Comparison of ENCODE assay signal across 12 cellular contexts in genomic region chr4:110164251-110164650, GRCh38. TPM values are rescaled to one million over a fixed set of nuclear protein-coding genes. Genes with fewer than 3 reads are reported as not detected.
DNase-seq lines count a peak whose midpoint lies in the region; ATAC-seq and TF ChIP-seq lines count a peak whose summit lies in the region.
"Had no signal": no experiment of that assay in that cellular context is flagged by ENCODE, and none has a peak within 500 bp of the region (broad histone marks: within the 10 kb centered on the region; RNA-seq: fewer than 3 reads in every experiment).

No MANE protein-coding gene starts in this region.

- H3K4me1 Mint-ChIP-seq in activated CD4-positive, alpha-beta T cell treated with anti-CD3 and anti-CD28 coated beads, Interleukin-2, amount 10 ng/mL, durations not matched to agents 24 days and 14 days: peaks cover 28% of the 10 kb centered on the region

- peak overlapping the region; percentile 60 for H3K27ac ChIP-seq in RWPE1
- H3K27ac ChIP-seq: tibial nerve had no signal

- DNase-seq in activated CD4-positive, alpha-beta T cell treated with anti-CD3 and anti-CD28 coated beads, Interleukin-2, amount 10 ng/mL, durations not matched to agents 24 days and 14 days: no peak
- no peak for DNase-seq in activated CD4-positive, alpha-beta T cell treated with anti-CD3 and anti-CD28 coated beads, Interleukin-2, amount 50 U/mL, for 48 hours
- DNase-seq in RWPE1 (ENCODE audit: low spot score) (no peak), epithelial cell of esophagus (ENCODE audit: low read depth) (peak; percentile 57), renal cortical epithelial cell (ENCODE audit: low read depth) (peak; percentile 50), NCI-H128 (lab: John Stamatoyannopoulos, UW; ENCODE audit: unreplicated experiment) (no peak)
- DNase-seq in activated effector memory CD4-positive, alpha-beta T cell treated with Interleukin-2 at 50 U/mL for 16 hours: no peak
- DNase-seq: NCI-H2171 treated with DMSO at 0.1 percent for 48 hours; stimulated activated CD4-positive, alpha-beta T cell treated with anti-CD3 and anti-CD28 coated beads, Interleukin-1b, Interleukin-23, amount 100 ng/mL, for 48 hours had no signal

- POLR2A ChIA-PET in RWPE1 (lab: Yijun Ruan, JAX; ENCODE audit: low non-redundant PET): no interaction called here

- CTCF ChIA-PET in RWPE1 (lab: Yijun Ruan, JAX): interaction anchor here (0.6 kb wide), 1 partner anchor 318 kb away, joined by 3 read pairs; no protein-coding TSS in a partner anchor

- peak overlapping the region; percentile 19 for H3K4me3 Mint-ChIP-seq in activated CD4-positive, alpha-beta T cell treated with anti-CD3 and anti-CD28 coated beads, Interleukin-2, amount 10 ng/mL, durations not matched to agents 24 days and 14 days
- H3K4me3 Mint-ChIP-seq: neural crest cell had no signal

- no peak for TF ChIP-seq CTCF in RWPE1 (conservative IDR thresholded peaks at IDR 0.05; ENCODE audit: low read depth)
- no peak for TF ChIP-seq CTCF in epithelial cell of esophagus (IDR thresholded peaks at IDR 0.05; ENCODE audit: insufficient read depth, low read depth, low read length, missing control alignments)

- peak overlapping the region; percentile 6 for H3K27ac Mint-ChIP-seq in activated CD4-positive, alpha-beta T cell treated with anti-CD3 and anti-CD28 coated beads, Interleukin-2, amount 10 ng/mL, durations not matched to agents 24 days and 14 days

- intact Hi-C loops in activated CD4-positive, alpha-beta T cell treated with anti-CD3 and anti-CD28 coated beads, Interleukin-2, amount 10 ng/mL, durations not matched to agents 24 days and 14 days (cut with micrococcal nuclease): no loop called here

- no peak overlapping the region for H3K4me3 ChIP-seq in epithelial cell of esophagus (ENCODE audit: low read length)
- H3K4me3 ChIP-seq: tibial nerve had no signal

- H3K9me3 Mint-ChIP-seq in activated CD4-positive, alpha-beta T cell treated with anti-CD3 and anti-CD28 coated beads, Interleukin-2, amount 10 ng/mL, durations not matched to agents 24 days and 14 days: peaks cover 11% of the 10 kb centered on the region
- H3K9me3 Mint-ChIP-seq: neural crest cell had no signal

- H3K36me3 Mint-ChIP-seq in activated CD4-positive, alpha-beta T cell treated with anti-CD3 and anti-CD28 coated beads, Interleukin-2, amount 10 ng/mL, durations not matched to agents 24 days and 14 days (ENCODE audit: low read depth): peaks cover 31% of the 10 kb centered on the region

- H3K27me3 Mint-ChIP-seq in activated CD4-positive, alpha-beta T cell treated with anti-CD3 and anti-CD28 coated beads, Interleukin-2, amount 10 ng/mL, durations not matched to agents 24 days and 14 days: no peaks in the 10 kb centered on the region

- ATAC-seq in GM19452 (IDR thresholded peaks at IDR 0.05; ENCODE audit: unreplicated experiment): no peak

RNA-seq across cellular contexts. Expression of gene ELOVL6, which starts 34.2 kb away (rescaled TPM):
- 14.5 and 15.6 TPM in 2 replicates for total RNA-seq in activated CD4-positive, alpha-beta T cell treated with anti-CD3 and anti-CD28 coated beads, Interleukin-2, amount 10 ng/mL, durations not matched to agents 24 days and 14 days
- total RNA-seq in renal cortical epithelial cell: 17.0 and 31.7 TPM in 2 replicates

Comparison
In these comparisons a context has a peak if more than half of its experiments do, and no peak if none do; other contexts are left out.
1. DNase-seq: peak in epithelial cell of esophagus (single experiment) and renal cortical epithelial cell (single experiment); none in activated CD4-positive, alpha-beta T cell treated with anti-CD3 and anti-CD28 coated beads, Interleukin-2, amount 10 ng/mL, durations not matched to agents 24 days and 14 days (single experiment), activated CD4-positive, alpha-beta T cell treated with anti-CD3 and anti-CD28 coated beads, Interleukin-2, amount 50 U/mL, for 48 hours (0 of 2), RWPE1 (single experiment), NCI-H128 (single experiment) and activated effector memory CD4-positive, alpha-beta T cell treated with Interleukin-2 at 50 U/mL for 16 hours (single experiment).